In genomic region chr3:184298759-184299487, GRCh38 we compare ENCODE assay signal across 8 cellular contexts. TPM values are rescaled to one million over a fixed set of nuclear protein-coding genes. Genes with fewer than 3 reads are reported as not detected.
DNase-seq lines count a peak whose midpoint lies in the region; ATAC-seq and TF ChIP-seq lines count a peak whose summit lies in the region.

Gene PSMD2, plus strand, starts transcription at chr3:184299241. Its CDS starts 26 bp downstream, at chr3:184299267.

- H3K4me3 ChIP-seq in mucosa of rectum (ENCODE audit: low read length in 2 of 2), result peak within 1 kb of the TSS; percentile 93 to 96

- H3K36me3 Mint-ChIP-seq in activated T-cell treated with anti-CD3 and anti-CD28 coated beads, Interleukin-2, amount 50 U/mL, for 24 hours (ENCODE audit: low read depth), result peaks cover 46% of the 10 kb centered on the region

- H3K9me3 Mint-ChIP-seq in activated T-cell treated with anti-CD3 and anti-CD28 coated beads, Interleukin-2, amount 50 U/mL, for 24 hours, result no peaks in the 10 kb centered on the region

- ATAC-seq in GM21737 (IDR thresholded peaks at IDR 0.05; ENCODE audit: unreplicated experiment), result peak; percentile 94

- no peaks in the 10 kb centered on the region for H3K27me3 Mint-ChIP-seq in activated T-cell treated with anti-CD3 and anti-CD28 coated beads, Interleukin-2, amount 50 U/mL, for 24 hours

- peak within 1 kb of the TSS; percentile 79 to 83 for H3K27ac ChIP-seq in mucosa of rectum (ENCODE audit: low read depth in 2 of 2, low read length in 2 of 2)

- H3K36me3 ChIP-seq in mucosa of rectum (ENCODE audit: control insufficient read depth in 2 of 2, insufficient read depth in 2 of 2, low read length in 2 of 2), result peaks cover 28 to 34% of the 10 kb centered on the region in 2 donors

- H3K4me1 ChIP-seq in mucosa of rectum (ENCODE audit: control insufficient read depth in 2 of 2, insufficient read depth in 2 of 2, low read length in 2 of 2), result peaks cover 7 to 12% of the 10 kb centered on the region in 2 donors

- peaks cover 41% of the 10 kb centered on the region for H3K4me1 Mint-ChIP-seq in activated T-cell treated with anti-CD3 and anti-CD28 coated beads, Interleukin-2, amount 50 U/mL, for 24 hours (ENCODE audit: low read depth)

- H3K4me3 Mint-ChIP-seq in activated T-cell treated with anti-CD3 and anti-CD28 coated beads, Interleukin-2, amount 50 U/mL, for 24 hours, result peak within 1 kb of the TSS; percentile 88

- no peaks in the 10 kb centered on the region for H3K9me3 ChIP-seq in mucosa of rectum (ENCODE audit: control insufficient read depth in 2 of 2, low read length in 2 of 2)

- DNase-seq in DMS53 treated with DMSO at 0.1 percent for 48 hours (lab: John Stamatoyannopoulos, UW; ENCODE audit: unreplicated experiment), result peak; percentile 77
- peak; percentile 86 for DNase-seq in KG1 (lab: John Stamatoyannopoulos, UW)
- DNase-seq in activated T-cell treated with anti-CD3 and anti-CD28 coated beads, Interleukin-2, amount 50 U/mL, for 24 hours, result peak; percentile 98
- DNase-seq in erythroblast (lab: John Stamatoyannopoulos, UW), result peak; percentile 97 to 98
- DNase-seq in stimulated activated CD8-positive, alpha-beta memory T cell treated with anti-CD3 and anti-CD28 coated beads, Interleukin-4, amount 100 ng/mL, for 4 hours (ENCODE audit: low read depth in 2 of 2, low spot score in 1 of 2), result peak; percentile 97

- H3K27me3 ChIP-seq in mucosa of rectum (ENCODE audit: control insufficient read depth in 2 of 2, insufficient read depth in 2 of 2, low read length in 2 of 2), result no peaks in the 10 kb centered on the region

- peak; percentile 71 for TF ChIP-seq POLR2A in erythroblast (IDR thresholded peaks at IDR 0.05; ENCODE audit: low read length)

- H3K9ac ChIP-seq in mucosa of rectum (ENCODE audit: low read depth in 1 of 2, low read length in 2 of 2), result peak within 1 kb of the TSS; percentile 83 to 88

- H3K27ac Mint-ChIP-seq in activated T-cell treated with anti-CD3 and anti-CD28 coated beads, Interleukin-2, amount 50 U/mL, for 24 hours, result peak within 1 kb of the TSS; percentile 95

TF ChIP-seq in PFSK-1, 5 proteins besides CTCF, POLR2A, EP300 and RAD21:
- TF ChIP-seq SIN3A (IDR thresholded peaks at IDR 0.05; ENCODE audit: borderline replicate concordance, insufficient read depth, low read length) (no peak), POLR2AphosphoS5 (IDR thresholded peaks at IDR 0.05; ENCODE audit: low read depth, low read length) (peak; percentile 67), TAF1 (IDR thresholded peaks at IDR 0.05; ENCODE audit: borderline replicate concordance, insufficient read depth, low read length) (0 out of 2 replicates have a peak, but pooled peaks have one; percentile 56), FOXP2 (optimal IDR thresholded peaks at IDR 0.05; ENCODE audit: borderline replicate concordance, extremely low read depth, extremely low read length, insufficient read depth) (peak; percentile 76), REST (IDR thresholded peaks at IDR 0.05; ENCODE audit: insufficient read depth in 1 of 2, low read depth in 2 of 2, low read length in 2 of 2) (no peak)

RNA-seq across cellular contexts. Expression of gene PSMD2, which starts in this region (rescaled TPM):
- polyA plus RNA-seq in PFSK-1 (2012; ENCODE audit: insufficient read length, low read depth), result 178 TPM

Comparison
In these comparisons a context has a peak if more than half of its experiments do, and no peak if none do; other contexts are left out.
1. Peak in every context shown above with its lines: DNase-seq, ATAC-seq, H3K4me3 ChIP-seq and H3K27ac ChIP-seq.